ENCODE assay signal across 12 cellular contexts in the genomic region with DNA sequence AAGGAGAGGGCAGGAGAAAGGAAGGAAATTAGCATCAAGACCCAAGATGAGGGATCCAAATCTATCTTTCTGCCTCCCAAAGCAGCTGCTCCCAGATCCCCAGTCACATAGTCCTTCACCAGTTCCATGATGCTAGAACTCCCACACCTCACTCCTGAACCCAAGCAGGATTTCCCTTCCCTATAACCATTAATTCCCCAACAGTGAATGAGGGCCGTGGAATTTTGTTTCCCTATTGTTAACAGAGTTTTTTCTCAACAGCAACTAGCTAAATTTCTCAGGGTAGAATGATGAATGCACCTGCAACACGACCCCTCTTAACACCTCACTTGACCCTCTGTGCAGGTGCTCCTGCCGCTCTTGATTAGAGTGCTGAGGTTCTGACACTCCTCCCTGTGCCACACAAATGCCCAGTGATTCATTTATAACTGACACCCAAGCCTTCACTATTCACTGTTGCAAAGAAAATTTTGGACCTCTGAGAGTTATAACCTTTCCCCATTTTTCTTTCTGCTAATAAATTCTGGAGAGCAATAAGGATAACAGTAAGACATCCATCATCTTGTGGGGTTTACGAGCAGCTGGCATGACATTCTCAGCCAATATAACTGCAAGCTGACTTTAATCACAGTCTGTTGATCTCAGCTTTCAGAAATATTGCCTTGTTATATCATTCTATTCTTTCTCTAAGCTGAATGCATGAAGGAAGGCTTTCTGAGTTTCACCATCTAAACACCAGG.
"Had no signal": no experiment of that assay in that cellular context is flagged by ENCODE, and none has a peak within 500 bp of the region (broad histone marks: within the 10 kb centered on the region; RNA-seq: fewer than 3 reads in every experiment).

No MANE protein-coding gene starts in this region.

- DNase-seq: activated CD4-positive, alpha-beta T cell treated with anti-CD3 and anti-CD28 coated beads for 36 hours; activated CD8-positive, alpha-beta T cell treated with anti-CD3 and anti-CD28 coated beads for 36 hours; activated effector memory CD4-positive, alpha-beta T cell treated with anti-CD3 and anti-CD28 coated beads, Interleukin-2, amount 50 U/mL, for 16 hours; activated T-cell treated with anti-CD3 and anti-CD28 coated beads, Interleukin-2, amount 50 U/mL, for 4 hours; adrenal gland; islet precursor cell; naive B cell; ovary; spleen; stomach; testis; upper lobe of left lung had no signal
